16 cellular contexts compared by ENCODE assay signal in genomic region chr19:17347361-17347760, GRCh38. TPM values are rescaled to one million over a fixed set of nuclear protein-coding genes. Genes with fewer than 3 reads are reported as not detected.
DNase-seq lines count a peak whose midpoint lies in the region; ATAC-seq and TF ChIP-seq lines count a peak whose summit lies in the region.
"Had no signal": no experiment of that assay in that cellular context is flagged by ENCODE, and none has a peak within 500 bp of the region (broad histone marks: within the 10 kb centered on the region; RNA-seq: fewer than 3 reads in every experiment).

No MANE protein-coding gene starts in this region.

- peak; percentile 31 for ATAC-seq in lung (ENCODE audit: insufficient read depth, low FRiP score)
- no peak for ATAC-seq in GM18511 (IDR thresholded peaks at IDR 0.05; ENCODE audit: unreplicated experiment)
- ATAC-seq: activated CD4-positive, CD25-positive, alpha-beta regulatory T cell treated with anti-CD3 and anti-CD28 coated beads, Interleukin-2, amount 50 U/mL, for 24 hours; CD8-positive, alpha-beta T cell; left lobe of liver had no signal

- H3K27me3 ChIP-seq in lung (ENCODE audit: control insufficient read depth, insufficient read depth) = no peaks in the 10 kb centered on the region
- no peaks in the 10 kb centered on the region for H3K27me3 ChIP-seq in testis

- in situ Hi-C loops in KBM-7 (cut with MboI; ENCODE audit: low pct_unique_long_range_greater_than_20kb, low sequenced_read_pairs) = no loop called here

- TF ChIP-seq CTCF in lung (IDR thresholded peaks at IDR 0.05; ENCODE audit: control extremely low read depth, extremely low read depth) = no peak
- TF ChIP-seq CTCF in testis (IDR thresholded peaks at IDR 0.05) = no peak

- TF ChIP-seq POLR2A in testis (IDR thresholded peaks at IDR 0.05) = no peak

- H3K27ac ChIP-seq in lung (ENCODE audit: low read depth in 1 of 2, low read length in 1 of 2) (peak overlapping the region; percentile 31 to 53), testis (peak overlapping the region; percentile 31 to 47)
- H3K27ac ChIP-seq: SK-N-MC had no signal

- H3K4me1 ChIP-seq in lung (ENCODE audit: control insufficient read depth in 2 of 2, insufficient read depth in 2 of 2, low read length in 2 of 2) (peaks cover 6 to 11% of the 10 kb centered on the region in 2 donors), testis (peaks cover 12% of the 10 kb centered on the region)

- DNase-seq in KBM-7 (peak; percentile 49), dermis blood vessel endothelial cell (peak; percentile 64), lung (ENCODE audit: low spot score) (no peak), testis (no peak), GOT3 (lab: John Stamatoyannopoulos, UW) (no peak), Ammon's horn (ENCODE audit: low spot score) (no peak), NCI-H2107 treated with DMSO at 0.1 percent for 48 hours (lab: John Stamatoyannopoulos, UW; ENCODE audit: unreplicated experiment) (no peak)
- DNase-seq: activated T-cell treated with anti-CD3 and anti-CD28 coated beads for 4 hours; GF-D8; NCI-H187 treated with DMSO at 0.1 percent for 48 hours; stimulated activated CD4-positive, alpha-beta T cell treated with anti-CD3 and anti-CD28 coated beads, Interleukin-4, amount 100 ng/mL, for 4 hours had no signal

- intact Hi-C loops in testis (cut with DNase I; ENCODE audit: low total_unique reads) = loop anchor here (5.0 kb wide), 1 partner anchor 40 kb away; no protein-coding TSS in a partner anchor

- H3K4me3 ChIP-seq in lung (no peak overlapping the region), testis (no peak overlapping the region)
- H3K4me3 ChIP-seq: SK-N-MC had no signal

- H3K36me3 ChIP-seq in lung (ENCODE audit: control insufficient read depth in 2 of 2, insufficient read depth in 2 of 2, low read length in 2 of 2) (no peaks in the 10 kb centered on the region), testis (ENCODE audit: low read depth, missing control alignments) (no peaks in the 10 kb centered on the region)

- 18 to 34% methylated on average over 6 of the region's 6 CpGs for WGBS in lung, 2 donors
- WGBS in testis, 2 donors = 24 to 29% methylated on average over 4 to 6 of the region's 6 CpGs

- no peaks in the 10 kb centered on the region for H3K9me3 ChIP-seq in lung (ENCODE audit: control insufficient read depth in 2 of 2, insufficient read depth in 1 of 2, low read length in 1 of 2)
- H3K9me3 ChIP-seq in testis = no peaks in the 10 kb centered on the region

RNA-seq across cellular contexts. Expression of gene GTPBP3, which starts 10.0 kb away (rescaled TPM):
- total RNA-seq in dermis blood vessel endothelial cell = 12.3 and 14.1 TPM in 2 replicates
- total RNA-seq in lung = 10 to 100 TPM; 22.2 to 24.1 TPM
- 10 to 100 TPM; 13.3 to 14.2 TPM for polyA plus RNA-seq in lung
- 10 to 100 TPM; 21.6 to 22.9 TPM for total RNA-seq in testis
- polyA plus RNA-seq in testis (ENCODE audit: insufficient read depth, low read depth, low replicate concordance) = 9.7 TPM

RNA-seq across cellular contexts. Expression of gene ANO8, which starts 12.7 kb away (rescaled TPM):
- 5.0 and 6.8 TPM in 2 replicates for total RNA-seq in dermis blood vessel endothelial cell
- total RNA-seq in lung = 10 to 100 TPM in 1 of 2 donors, 1 to 10 TPM in 1; 7.1 to 22.5 TPM
- 1 to 10 TPM; 7.1 to 8.8 TPM for polyA plus RNA-seq in lung
- total RNA-seq in testis = 10 to 100 TPM; 17.5 to 19.2 TPM
- 4.5 TPM for polyA plus RNA-seq in testis (ENCODE audit: insufficient read depth, low read depth, low replicate concordance)

RNA-seq across cellular contexts. Expression of gene PLVAP, which starts 29.8 kb away (rescaled TPM):
- total RNA-seq in dermis blood vessel endothelial cell = 15.2 and 73.9 TPM in 2 replicates
- 10 to 100 TPM in 1 of 2 donors, 1 to 10 TPM in 1; 6.4 to 29.1 TPM for total RNA-seq in lung
- polyA plus RNA-seq in lung = 10 to 100 TPM; 22.6 to 55.0 TPM
- 1 to 10 TPM; 3.4 to 4.4 TPM for total RNA-seq in testis
- polyA plus RNA-seq in testis (ENCODE audit: insufficient read depth, low read depth, low replicate concordance) = 20.5 TPM
- total RNA-seq: CD8-positive, alpha-beta T cell had no signal

RNA-seq across cellular contexts. Expression of gene DDA1, which starts 38.0 kb away (rescaled TPM):
- total RNA-seq in dermis blood vessel endothelial cell (20.9 and 39.3 TPM in 2 replicates), lung (10 to 100 TPM; 16.1 to 40.7 TPM), testis (10 to 100 TPM; 46.4 to 55.5 TPM)
- polyA plus RNA-seq in lung (10 to 100 TPM; 60.2 to 66.5 TPM), testis (ENCODE audit: insufficient read depth, low read depth, low replicate concordance) (123 TPM)

RNA-seq across cellular contexts. Expression of gene MRPL34, which starts 41.7 kb away (rescaled TPM):
- total RNA-seq in dermis blood vessel endothelial cell (40.1 and 52.4 TPM in 2 replicates), lung (10 to 100 TPM; 22.3 to 85.7 TPM), testis (100 to 1,000 TPM; 180 to 206 TPM)
- polyA plus RNA-seq in lung (100 to 1,000 TPM; 101 to 137 TPM), testis (ENCODE audit: insufficient read depth, low read depth, low replicate concordance) (126 TPM)

Comparison
In these comparisons a context has a peak if more than half of its experiments do, and no peak if none do; other contexts are left out.
1. DNase-seq: peak in KBM-7 (single experiment) and dermis blood vessel endothelial cell (single experiment); none in lung (single experiment), testis (single experiment), GOT3 (single experiment), Ammon's horn (single experiment) and NCI-H2107 treated with DMSO at 0.1 percent for 48 hours (single experiment).